In genomic region chr2:182715896-182716664, GRCh38 we compare ENCODE assay signal across 1 cellular context.
TF ChIP-seq lines count a peak whose summit lies in the region.

Gene DNAJC10, plus strand, starts transcription at chr2:182716257. Its CDS starts 1,830 bp downstream, at chr2:182718087.

TF ChIP-seq in GM12878, 131 proteins besides CTCF, POLR2A, EP300 and RAD21 (continued from another document):
- TF ChIP-seq, protein P1, sequence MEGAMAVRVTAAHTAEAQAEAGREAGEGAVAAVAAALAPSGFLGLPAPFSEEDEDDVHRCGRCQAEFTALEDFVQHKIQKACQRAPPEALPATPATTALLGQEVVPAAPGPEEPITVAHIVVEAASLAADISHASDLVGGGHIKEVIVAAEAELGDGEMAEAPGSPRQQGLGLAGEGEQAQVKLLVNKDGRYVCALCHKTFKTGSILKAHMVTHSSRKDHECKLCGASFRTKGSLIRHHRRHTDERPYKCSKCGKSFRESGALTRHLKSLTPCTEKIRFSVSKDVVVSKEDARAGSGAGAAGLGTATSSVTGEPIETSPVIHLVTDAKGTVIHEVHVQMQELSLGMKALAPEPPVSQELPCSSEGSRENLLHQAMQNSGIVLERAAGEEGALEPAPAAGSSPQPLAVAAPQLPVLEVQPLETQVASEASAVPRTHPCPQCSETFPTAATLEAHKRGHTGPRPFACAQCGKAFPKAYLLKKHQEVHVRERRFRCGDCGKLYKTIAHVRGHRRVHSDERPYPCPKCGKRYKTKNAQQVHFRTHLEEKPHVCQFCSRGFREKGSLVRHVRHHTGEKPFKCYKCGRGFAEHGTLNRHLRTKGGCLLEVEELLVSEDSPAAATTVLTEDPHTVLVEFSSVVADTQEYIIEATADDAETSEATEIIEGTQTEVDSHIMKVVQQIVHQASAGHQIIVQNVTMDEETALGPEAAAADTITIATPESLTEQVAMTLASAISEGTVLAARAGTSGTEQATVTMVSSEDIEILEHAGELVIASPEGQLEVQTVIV (IDR thresholded peaks at IDR 0.05; ENCODE audit: borderline replicate concordance, partially characterized antibody): no peak
- no peak for TF ChIP-seq TARDBP (IDR thresholded peaks at IDR 0.05; ENCODE audit: borderline replicate concordance)
- TF ChIP-seq CBFB (IDR thresholded peaks at IDR 0.05; ENCODE audit: low read depth): no peak
- TF ChIP-seq RUNX3 (IDR thresholded peaks at IDR 0.05; ENCODE audit: low read length): peak; percentile 64
- 0 out of 2 replicates have a peak, but pooled peaks have one; percentile 34 for TF ChIP-seq BCL11A (IDR thresholded peaks at IDR 0.05; ENCODE audit: low read depth, low read length)
- no peak for TF ChIP-seq TCF7 (IDR thresholded peaks at IDR 0.05; ENCODE audit: borderline replicate concordance)
- TF ChIP-seq, protein P2, sequence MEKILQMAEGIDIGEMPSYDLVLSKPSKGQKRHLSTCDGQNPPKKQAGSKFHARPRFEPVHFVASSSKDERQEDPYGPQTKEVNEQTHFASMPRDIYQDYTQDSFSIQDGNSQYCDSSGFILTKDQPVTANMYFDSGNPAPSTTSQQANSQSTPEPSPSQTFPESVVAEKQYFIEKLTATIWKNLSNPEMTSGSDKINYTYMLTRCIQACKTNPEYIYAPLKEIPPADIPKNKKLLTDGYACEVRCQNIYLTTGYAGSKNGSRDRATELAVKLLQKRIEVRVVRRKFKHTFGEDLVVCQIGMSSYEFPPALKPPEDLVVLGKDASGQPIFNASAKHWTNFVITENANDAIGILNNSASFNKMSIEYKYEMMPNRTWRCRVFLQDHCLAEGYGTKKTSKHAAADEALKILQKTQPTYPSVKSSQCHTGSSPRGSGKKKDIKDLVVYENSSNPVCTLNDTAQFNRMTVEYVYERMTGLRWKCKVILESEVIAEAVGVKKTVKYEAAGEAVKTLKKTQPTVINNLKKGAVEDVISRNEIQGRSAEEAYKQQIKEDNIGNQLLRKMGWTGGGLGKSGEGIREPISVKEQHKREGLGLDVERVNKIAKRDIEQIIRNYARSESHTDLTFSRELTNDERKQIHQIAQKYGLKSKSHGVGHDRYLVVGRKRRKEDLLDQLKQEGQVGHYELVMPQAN (conservative IDR thresholded peaks at IDR 0.05): peak; percentile 78; the same call in 1 of the 2 replicates
